19 cellular contexts compared by ENCODE assay signal in the genomic region with DNA sequence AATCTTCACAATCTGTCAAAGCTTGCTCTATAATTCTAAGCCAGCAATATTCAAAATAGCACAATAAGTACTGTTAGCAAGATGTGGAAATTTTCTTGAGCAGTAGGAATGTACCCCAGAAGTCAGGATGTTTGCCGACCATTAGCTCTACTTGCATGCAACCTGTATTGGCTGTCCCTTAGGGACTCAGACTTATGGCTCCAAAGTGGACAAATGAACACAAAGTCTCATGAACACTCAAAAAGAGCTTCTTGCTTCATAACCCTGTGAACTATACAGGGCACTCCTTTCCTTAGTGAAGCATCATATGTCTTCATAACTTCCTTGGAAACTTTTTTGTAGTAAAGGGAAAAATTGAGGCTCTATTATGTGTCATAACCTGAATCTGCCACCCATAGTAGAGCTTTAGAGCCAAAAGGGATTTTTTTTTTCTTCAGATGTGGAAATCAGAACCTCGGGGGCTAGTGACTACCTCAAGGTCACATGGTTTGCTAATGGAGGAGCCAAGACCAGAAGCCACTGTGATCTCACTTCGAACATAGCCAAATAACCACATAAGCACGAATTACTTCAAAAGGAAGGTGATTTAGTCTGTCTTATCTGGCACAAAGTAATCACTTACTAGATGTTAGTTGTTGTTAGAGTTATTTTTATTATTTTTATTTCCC. TPM values are rescaled to one million over a fixed set of nuclear protein-coding genes. Genes with fewer than 3 reads are reported as not detected.
DNase-seq lines count a peak whose midpoint lies in the region; ATAC-seq and TF ChIP-seq lines count a peak whose summit lies in the region.
"Had no signal": no experiment of that assay in that cellular context is flagged by ENCODE, and none has a peak within 500 bp of the region (broad histone marks: within the 10 kb centered on the region; RNA-seq: fewer than 3 reads in every experiment).

No MANE protein-coding gene starts in this region.

- peak; percentile 78 for ATAC-seq in activated CD4-positive, alpha-beta T cell treated with anti-CD3 and anti-CD28 coated beads for 36 hours
- ATAC-seq: left lobe of liver had no signal

- no peaks in the 10 kb centered on the region for H3K9me3 Mint-ChIP-seq in activated CD4-positive, alpha-beta T cell treated with anti-CD3 and anti-CD28 coated beads for 36 hours (ENCODE audit: low read depth)
- H3K9me3 Mint-ChIP-seq in stimulated activated naive CD8-positive, alpha-beta T cell treated with anti-CD3 and anti-CD28 coated beads, Interleukin-15, Interleukin-2, amounts not matched to agents 100 ng/mL and 50 ng/mL, for 24 hours = peaks cover 5% of the 10 kb centered on the region
- H3K9me3 Mint-ChIP-seq: activated CD4-positive, alpha-beta T cell treated with anti-CD3 and anti-CD28 coated beads, Interleukin-2, amount 10 ng/mL, durations not matched to agents 24 days and 14 days; activated T-helper 1 cell treated with anti-CD3 and anti-CD28 coated beads, Interleukin-12 subunit alpha, Interleukin-12 subunit beta, Interleukin-2, Interleukin-4 antibody, amounts not matched to agents 30 ng/mL and 10 ng/mL and 1 ng/mL, durations not matched to agents 14 hours and 24 hours and 36 hours had no signal

- no peak overlapping the region for H3K27ac Mint-ChIP-seq in activated CD4-positive, alpha-beta T cell treated with anti-CD3 and anti-CD28 coated beads for 36 hours
- peak overlapping the region; percentile 91 for H3K27ac Mint-ChIP-seq in stimulated activated naive CD8-positive, alpha-beta T cell treated with anti-CD3 and anti-CD28 coated beads, Interleukin-15, Interleukin-2, amounts not matched to agents 100 ng/mL and 50 ng/mL, for 24 hours
- H3K27ac Mint-ChIP-seq: activated CD4-positive, alpha-beta T cell treated with anti-CD3 and anti-CD28 coated beads, Interleukin-2, amount 10 ng/mL, durations not matched to agents 24 days and 14 days; activated T-helper 1 cell treated with anti-CD3 and anti-CD28 coated beads, Interleukin-12 subunit alpha, Interleukin-12 subunit beta, Interleukin-2, Interleukin-4 antibody, amounts not matched to agents 30 ng/mL and 10 ng/mL and 1 ng/mL, durations not matched to agents 14 hours and 24 hours and 36 hours had no signal

- peaks cover 16% of the 10 kb centered on the region for H3K4me1 Mint-ChIP-seq in activated CD4-positive, alpha-beta T cell treated with anti-CD3 and anti-CD28 coated beads for 36 hours
- H3K4me1 Mint-ChIP-seq in stimulated activated naive CD8-positive, alpha-beta T cell treated with anti-CD3 and anti-CD28 coated beads, Interleukin-15, Interleukin-2, amounts not matched to agents 100 ng/mL and 50 ng/mL, for 24 hours (ENCODE audit: low read depth) = peaks cover 30% of the 10 kb centered on the region
- H3K4me1 Mint-ChIP-seq: activated CD4-positive, alpha-beta T cell treated with anti-CD3 and anti-CD28 coated beads, Interleukin-2, amount 10 ng/mL, durations not matched to agents 24 days and 14 days had no signal

- intact Hi-C loops in activated CD4-positive, alpha-beta T cell treated with anti-CD3 and anti-CD28 coated beads for 36 hours (cut with DNase I, micrococcal nuclease) = no loop called here
- intact Hi-C loops in posterior cingulate gyrus (cut with DNase I) = no loop called here

- no peak overlapping the region for H3K4me3 ChIP-seq in fibroblast of villous mesenchyme (ENCODE audit: low read depth, low read length)

- peak; percentile 8 for DNase-seq in activated CD4-positive, alpha-beta T cell treated with anti-CD3 and anti-CD28 coated beads for 36 hours
- no peak for DNase-seq in activated CD4-positive, alpha-beta T cell treated with anti-CD3 and anti-CD28 coated beads, Interleukin-2, amount 50 U/mL, for 1 hour
- DNase-seq in RPMI8226 = peak; percentile 3
- peak; percentile 78 for DNase-seq in fibroblast of villous mesenchyme (ENCODE audit: low read depth)
- DNase-seq in NCI-H2171 (lab: John Stamatoyannopoulos, UW) = no peak
- no peak for DNase-seq in retina
- DNase-seq in posterior cingulate gyrus = no peak
- DNase-seq: activated CD4-positive, alpha-beta T cell treated with anti-CD3 and anti-CD28 coated beads, Interleukin-2, amount 10 ng/mL, durations not matched to agents 24 days and 14 days; Caco-2; central memory CD4-positive, alpha-beta T cell; GOT3; KBM-7; NCI-H146; NCI-H526; stimulated activated CD4-positive, alpha-beta T cell treated with anti-CD3 and anti-CD28 coated beads, Interleukin-2, amount 100 ng/mL, for 48 hours; T-helper 9 cell had no signal

- H3K36me3 Mint-ChIP-seq in activated CD4-positive, alpha-beta T cell treated with anti-CD3 and anti-CD28 coated beads for 36 hours (ENCODE audit: low read depth) = no peaks in the 10 kb centered on the region
- no peaks in the 10 kb centered on the region for H3K36me3 Mint-ChIP-seq in stimulated activated naive CD8-positive, alpha-beta T cell treated with anti-CD3 and anti-CD28 coated beads, Interleukin-15, Interleukin-2, amounts not matched to agents 100 ng/mL and 50 ng/mL, for 24 hours (ENCODE audit: low read depth)

- peaks cover 5% of the 10 kb centered on the region for H3K27me3 Mint-ChIP-seq in activated CD4-positive, alpha-beta T cell treated with anti-CD3 and anti-CD28 coated beads for 36 hours
- peaks cover under 1% of the 10 kb centered on the region for H3K27me3 Mint-ChIP-seq in stimulated activated naive CD8-positive, alpha-beta T cell treated with anti-CD3 and anti-CD28 coated beads, Interleukin-15, Interleukin-2, amounts not matched to agents 100 ng/mL and 50 ng/mL, for 24 hours

- H3K4me3 Mint-ChIP-seq in activated CD4-positive, alpha-beta T cell treated with anti-CD3 and anti-CD28 coated beads for 36 hours = no peak overlapping the region
- H3K4me3 Mint-ChIP-seq in stimulated activated naive CD8-positive, alpha-beta T cell treated with anti-CD3 and anti-CD28 coated beads, Interleukin-15, Interleukin-2, amounts not matched to agents 100 ng/mL and 50 ng/mL, for 24 hours = peak overlapping the region; percentile 50
- H3K4me3 Mint-ChIP-seq: activated CD4-positive, alpha-beta T cell treated with anti-CD3 and anti-CD28 coated beads, Interleukin-2, amount 10 ng/mL, durations not matched to agents 24 days and 14 days; activated T-helper 1 cell treated with anti-CD3 and anti-CD28 coated beads, Interleukin-12 subunit alpha, Interleukin-12 subunit beta, Interleukin-2, Interleukin-4 antibody, amounts not matched to agents 30 ng/mL and 10 ng/mL and 1 ng/mL, durations not matched to agents 14 hours and 24 hours and 36 hours had no signal

- TF ChIP-seq CTCF in fibroblast of villous mesenchyme (IDR thresholded peaks at IDR 0.05; ENCODE audit: insufficient read depth, low read depth, low read length) = no peak

- CTCF ChIA-PET in activated CD4-positive, alpha-beta T cell treated with anti-CD3 and anti-CD28 coated beads for 36 hours (lab: Charles Lee) = interaction anchor here (0.9 to 1.4 kb wide), 8 partner anchors 8 to 151 kb away, joined by 3 to 4 read pairs (median 4); no protein-coding TSS in a partner anchor

- POLR2A ChIA-PET in activated CD4-positive, alpha-beta T cell treated with anti-CD3 and anti-CD28 coated beads for 36 hours (lab: Charles Lee) = no interaction called here

RNA-seq across cellular contexts. Expression of a gene that starts 54.6 kb away (rescaled TPM):
- under 1 TPM; 0.26 to 0.43 TPM for total RNA-seq in activated CD4-positive, alpha-beta T cell treated with anti-CD3 and anti-CD28 coated beads for 36 hours
- 33.2 and 153 TPM in 2 replicates for total RNA-seq in fibroblast of villous mesenchyme
- total RNA-seq: activated CD4-positive, alpha-beta T cell treated with anti-CD3 and anti-CD28 coated beads, Interleukin-2, amount 10 ng/mL, durations not matched to agents 24 days and 14 days; activated T-helper 1 cell treated with anti-CD3 and anti-CD28 coated beads, Interleukin-12 subunit alpha, Interleukin-12 subunit beta, Interleukin-2, Interleukin-4 antibody, amounts not matched to agents 30 ng/mL and 10 ng/mL and 1 ng/mL, durations not matched to agents 14 hours and 24 hours and 36 hours had no signal

Comparison
In these comparisons a context has a peak if more than half of its experiments do, and no peak if none do; other contexts are left out.
1. DNase-seq: peak in activated CD4-positive, alpha-beta T cell treated with anti-CD3 and anti-CD28 coated beads for 36 hours (single experiment), RPMI8226 (single experiment) and fibroblast of villous mesenchyme (single experiment); none in activated CD4-positive, alpha-beta T cell treated with anti-CD3 and anti-CD28 coated beads, Interleukin-2, amount 50 U/mL, for 1 hour (single experiment), NCI-H2171 (single experiment), retina (single experiment) and posterior cingulate gyrus (0 of 10).
2. RNA of a gene that starts 54.6 kb away (total RNA-seq): 33.2 to 153 TPM in fibroblast of villous mesenchyme; 0.26 to 0.43 TPM in activated CD4-positive, alpha-beta T cell treated with anti-CD3 and anti-CD28 coated beads for 36 hours; every median in the first group is over 10 times any median in the second.